ENCODE assay signal across 1 cellular context in genomic region chr12:120199025-120199424, GRCh38.
TF ChIP-seq lines count a peak whose summit lies in the region.

No MANE protein-coding gene starts in this region.

TF ChIP-seq in H1, 55 proteins besides CTCF, POLR2A, EP300 and RAD21 (continued from another document):
- TF ChIP-seq RNF2 (IDR thresholded peaks at IDR 0.05; ENCODE audit: borderline replicate concordance, low read depth, low read length, missing control alignments, poor library complexity, severe bottlenecking): no peak
